ENCODE assay signal across 2 cellular contexts in the genomic region with DNA sequence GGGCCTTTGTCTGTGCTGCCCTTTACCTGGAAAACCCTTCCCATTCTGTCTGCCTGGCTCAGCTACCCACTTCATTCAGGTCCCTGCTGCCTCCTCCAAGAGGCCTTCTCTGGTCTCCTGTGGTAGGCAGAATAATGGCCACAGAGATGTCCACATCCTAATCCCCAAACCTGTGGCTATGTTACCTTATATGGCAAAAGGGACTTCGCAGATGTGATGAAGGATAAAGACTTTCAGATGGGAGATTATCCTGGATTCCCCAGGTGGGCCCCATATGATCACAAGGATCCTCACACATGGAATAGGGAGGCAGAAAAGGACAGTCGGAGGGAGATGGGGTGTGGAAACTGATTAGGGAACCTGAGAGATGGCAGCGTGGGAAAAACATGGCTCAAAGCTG.
TF ChIP-seq lines count a peak whose summit lies in the region.

No MANE protein-coding gene starts in this region.

TF ChIP-seq in HepG2, 621 proteins besides CTCF, POLR2A, EP300 and RAD21:
- TF ChIP-seq SRF (IDR thresholded peaks at IDR 0.05; ENCODE audit: low read depth, low read length) (0 out of 2 replicates have a peak, but pooled peaks have one; percentile 25), SSRP1 (CRISPR knock-in tag; IDR thresholded peaks at IDR 0.05) (no peak)
- TF ChIP-seq, protein P1, sequence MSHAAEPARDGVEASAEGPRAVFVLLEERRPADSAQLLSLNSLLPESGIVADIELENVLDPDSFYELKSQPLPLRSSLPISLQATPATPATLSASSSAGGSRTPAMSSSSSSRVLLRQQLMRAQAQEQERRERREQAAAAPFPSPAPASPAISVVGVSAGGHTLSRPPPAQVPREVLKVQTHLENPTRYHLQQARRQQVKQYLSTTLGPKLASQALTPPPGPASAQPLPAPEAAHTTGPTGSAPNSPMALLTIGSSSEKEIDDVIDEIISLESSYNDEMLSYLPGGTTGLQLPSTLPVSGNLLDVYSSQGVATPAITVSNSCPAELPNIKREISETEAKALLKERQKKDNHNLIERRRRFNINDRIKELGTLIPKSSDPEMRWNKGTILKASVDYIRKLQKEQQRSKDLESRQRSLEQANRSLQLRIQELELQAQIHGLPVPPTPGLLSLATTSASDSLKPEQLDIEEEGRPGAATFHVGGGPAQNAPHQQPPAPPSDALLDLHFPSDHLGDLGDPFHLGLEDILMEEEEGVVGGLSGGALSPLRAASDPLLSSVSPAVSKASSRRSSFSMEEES (CRISPR knock-in tag; IDR thresholded peaks at IDR 0.05) = no peak

TF ChIP-seq in IMR-90, 13 proteins besides CTCF, POLR2A, EP300 and RAD21:
- no peak for TF ChIP-seq RCOR1 (IDR thresholded peaks at IDR 0.05; ENCODE audit: insufficient replicate concordance, low read length)
- TF ChIP-seq MXI1 (IDR thresholded peaks at IDR 0.05; ENCODE audit: borderline replicate concordance, low read depth, low read length) = no peak
